7 cellular contexts compared by ENCODE assay signal in the genomic region with DNA sequence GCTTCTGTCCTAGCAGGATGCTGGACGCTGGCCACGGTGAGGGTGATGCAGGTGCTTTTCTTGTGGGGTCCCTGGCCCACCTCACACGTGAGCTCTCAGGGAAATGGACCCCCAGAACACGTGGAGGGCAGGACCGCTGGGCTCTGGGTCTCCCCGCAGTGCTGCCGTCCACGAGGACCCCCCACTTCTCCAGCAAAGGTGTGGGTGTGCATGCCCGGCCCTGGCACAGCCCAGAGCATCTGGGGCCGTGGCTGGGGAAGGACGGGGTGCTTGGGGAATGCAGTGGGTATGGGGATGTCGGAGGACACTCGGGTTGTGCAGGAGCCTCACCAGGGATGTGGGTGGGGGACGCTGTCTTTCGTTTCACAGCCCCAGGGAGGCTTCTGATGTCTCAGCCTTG. TPM values are rescaled to one million over a fixed set of nuclear protein-coding genes. Genes with fewer than 3 reads are reported as not detected.
"Had no signal": no experiment of that assay in that cellular context is flagged by ENCODE, and none has a peak within 500 bp of the region (broad histone marks: within the 10 kb centered on the region; RNA-seq: fewer than 3 reads in every experiment).

No MANE protein-coding gene starts in this region.

RNA-seq across cellular contexts. Expression of a gene that starts 34.7 kb away (rescaled TPM):
- total RNA-seq: activated B cell treated with CpG ODN at 0.5 μM for 24 hours; activated T-helper 1 cell treated with anti-CD3 and anti-CD28 coated beads, Interleukin-12 subunit alpha, Interleukin-12 subunit beta, Interleukin-2, Interleukin-4 antibody, amounts not matched to agents 30 ng/mL and 10 ng/mL and 1 ng/mL, durations not matched to agents 14 hours and 24 hours and 36 hours; activated T-helper 2 cell treated with anti-CD3 and anti-CD28 coated beads, Interferon-gamma antibody, Interleukin-2, Interleukin-4, amounts not matched to agents 10 μg/mL and 5 μg/mL and 100 μg/mL, durations not matched to agents 14 hours and 24 hours and 36 hours; ascending aorta; cardiac muscle cell; endodermal cell; foreskin keratinocyte had no signal
- polyA plus RNA-seq: cardiac muscle cell, foreskin keratinocyte had no signal
